11 cellular contexts compared by ENCODE assay signal in the genomic region with DNA sequence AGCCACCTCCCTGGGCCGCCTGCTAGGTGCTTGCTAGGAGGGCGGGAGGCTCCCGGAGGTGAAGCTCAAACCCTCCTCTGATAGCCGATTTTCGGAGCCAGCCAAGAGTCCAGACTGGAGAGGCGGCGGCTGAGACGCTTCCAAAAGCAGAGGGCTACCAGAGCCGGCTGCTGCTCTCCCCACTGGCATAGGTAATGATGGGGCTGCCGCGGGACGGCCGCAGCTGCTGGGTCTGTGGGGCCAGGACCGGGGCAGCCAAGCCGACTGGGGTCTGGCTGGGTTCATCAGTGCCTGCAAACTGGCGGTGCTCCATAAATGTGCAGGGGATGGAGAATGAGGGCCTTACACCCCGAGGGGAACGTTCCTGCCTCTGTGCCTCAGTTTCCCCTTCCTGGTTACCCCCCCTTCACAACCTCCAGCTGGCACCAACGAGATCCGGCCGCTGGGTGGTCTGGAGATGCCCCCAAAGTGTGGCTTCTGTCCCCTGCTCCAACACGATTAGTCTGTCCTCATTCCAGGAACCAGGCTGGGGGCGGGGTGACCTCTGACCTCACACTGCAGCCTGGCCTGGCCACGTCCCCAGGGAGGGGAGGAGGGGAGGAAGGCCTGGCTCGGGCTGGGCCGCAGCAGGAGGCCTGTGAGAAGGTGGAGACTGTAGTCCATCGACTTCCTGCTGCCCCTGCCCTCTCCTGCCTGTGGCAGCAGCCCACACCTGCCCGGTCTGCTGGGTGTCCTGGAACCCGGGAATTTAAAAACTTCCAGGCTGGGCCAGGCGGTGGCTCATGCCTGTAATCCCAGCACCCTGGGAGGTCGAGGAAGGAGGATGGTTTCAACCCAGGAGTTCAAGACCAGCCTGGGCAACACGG. TPM values are rescaled to one million over a fixed set of nuclear protein-coding genes. Genes with fewer than 3 reads are reported as not detected.
DNase-seq lines count a peak whose midpoint lies in the region; ATAC-seq and TF ChIP-seq lines count a peak whose summit lies in the region.
"Had no signal": no experiment of that assay in that cellular context is flagged by ENCODE, and none has a peak within 500 bp of the region (broad histone marks: within the 10 kb centered on the region; RNA-seq: fewer than 3 reads in every experiment).

No MANE protein-coding gene starts in this region.

- H3K36me3 Mint-ChIP-seq in Caco-2 (ENCODE audit: insufficient read depth, unreplicated experiment) = peaks cover 58% of the 10 kb centered on the region
- peaks cover 5% of the 10 kb centered on the region for H3K36me3 Mint-ChIP-seq in CD8-positive, alpha-beta T cell

- POLR2A ChIA-PET in Caco-2 (lab: Charles Lee) = interaction anchor here (0.6 kb wide), 1 partner anchor 25 kb away, joined by 3 read pairs; no protein-coding TSS in a partner anchor
- POLR2A ChIA-PET in CD8-positive, alpha-beta T cell (lab: Charles Lee) = no interaction called here

- peaks cover 12% of the 10 kb centered on the region for H3K79me2 ChIP-seq in OCI-LY3 (ENCODE audit: low read length)

- ATAC-seq in HG02840 (IDR thresholded peaks at IDR 0.05; ENCODE audit: low FRiP score, unreplicated experiment) = no peak
- ATAC-seq in CD8-positive, alpha-beta T cell = no peak
- ATAC-seq: activated T-cell treated with anti-CD3 and anti-CD28 coated beads, Interleukin-2, amount 50 U/mL, for 4 hours had no signal

- H3K27me3 ChIP-seq in Caco-2 (replicated peaks; ENCODE audit: control insufficient read depth, insufficient read depth, low read length) = no peaks in the 10 kb centered on the region
- H3K27me3 ChIP-seq in OCI-LY3 (ENCODE audit: low read depth, low read length) = no peaks in the 10 kb centered on the region
- H3K27me3 ChIP-seq in CD8-positive, alpha-beta T cell (ENCODE audit: insufficient read depth, low read length) = no peaks in the 10 kb centered on the region

- H3K27ac ChIP-seq in OCI-LY3 (ENCODE audit: low read length) = peak overlapping the region; percentile 14; the same call in 1 of the 2 replicates
- H3K27ac ChIP-seq in CD8-positive, alpha-beta T cell (ENCODE audit: low read depth, low read length) = no peak overlapping the region
- H3K27ac ChIP-seq: spleen had no signal

- DNase-seq in Caco-2 (peak; percentile 90 to 92), iris pigment epithelial cell (ENCODE audit: low read depth) (peak; percentile 18)
- no peak for DNase-seq in CD8-positive, alpha-beta T cell
- DNase-seq in activated CD4-positive, alpha-beta T cell treated with anti-CD3 and anti-CD28 coated beads, Interleukin-2, amount 50 U/mL, for 4 hours = no peak
- DNase-seq: activated T-cell treated with anti-CD3 and anti-CD28 coated beads, Interleukin-2, amount 50 U/mL, for 4 hours; spleen had no signal

- no peaks in the 10 kb centered on the region for H3K9me3 Mint-ChIP-seq in Caco-2 (ENCODE audit: unreplicated experiment)
- no peaks in the 10 kb centered on the region for H3K9me3 Mint-ChIP-seq in CD8-positive, alpha-beta T cell
- H3K9me3 Mint-ChIP-seq: activated T-cell treated with anti-CD3 and anti-CD28 coated beads, Interleukin-2, amount 50 U/mL, for 4 hours had no signal

- H3K4me2 ChIP-seq in OCI-LY3 (ENCODE audit: low read length) = peak overlapping the region; percentile 68

- no TSS peak for BruUV-seq in Caco-2 (replicated peaks; lab: Mats Ljungman, UMichigan)

- peak overlapping the region; percentile 55 for H3K4me3 Mint-ChIP-seq in Caco-2 (ENCODE audit: unreplicated experiment)
- no peak overlapping the region for H3K4me3 Mint-ChIP-seq in CD8-positive, alpha-beta T cell
- H3K4me3 Mint-ChIP-seq: activated T-cell treated with anti-CD3 and anti-CD28 coated beads, Interleukin-2, amount 50 U/mL, for 4 hours had no signal

- no peak overlapping the region; the same call in 1 of the 2 replicates for H2AFZ ChIP-seq in OCI-LY3 (ENCODE audit: low read depth, low read length)

- CTCF ChIA-PET in Caco-2 (lab: Charles Lee) = interaction anchor here (0.7 to 2.3 kb wide), 3 partner anchors 24 to 490 kb away, joined by 3 to 16 read pairs (median 5); no protein-coding TSS in a partner anchor
- CTCF ChIA-PET in CD8-positive, alpha-beta T cell (lab: Charles Lee) = interaction anchor here (1.9 to 6.9 kb wide), 5 partner anchors 16 to 121 kb away, joined by 7 to 175 read pairs (median 22); a partner anchor contains a TSS

- intact Hi-C loops in Caco-2 (cut with micrococcal nuclease; ENCODE audit: unreplicated experiment) = loop anchor here (1.0 to 5.0 kb wide), 3 partner anchors 28 to 208 kb away; no protein-coding TSS in a partner anchor
- intact Hi-C loops in CD8-positive, alpha-beta T cell (cut with DNase I, micrococcal nuclease) = loop anchor here in 1 of 2 experiments (5.0 kb wide), 1 partner anchor 38 kb away; no protein-coding TSS in a partner anchor

- TF ChIP-seq CTCF in Caco-2 (IDR thresholded peaks at IDR 0.05; ENCODE audit: insufficient read depth in 1 of 2, low read depth in 1 of 2, low read length in 1 of 2, severe bottlenecking in 1 of 2, unreplicated experiment in 1 of 2) = no peak
- no peak for TF ChIP-seq CTCF in OCI-LY3 (IDR thresholded peaks at IDR 0.05; ENCODE audit: low read depth, low read length)
- TF ChIP-seq CTCF in CD8-positive, alpha-beta T cell (IDR thresholded peaks at IDR 0.05) = no peak

- no peaks in the 10 kb centered on the region for H3K27me3 Mint-ChIP-seq in Caco-2 (ENCODE audit: insufficient read depth, unreplicated experiment)
- H3K27me3 Mint-ChIP-seq in CD8-positive, alpha-beta T cell (ENCODE audit: low read depth) = no peaks in the 10 kb centered on the region

- H3K4me3 ChIP-seq in Caco-2 (ENCODE audit: low read depth, low read length) = no peak overlapping the region
- peak overlapping the region; percentile 57 for H3K4me3 ChIP-seq in OCI-LY3 (ENCODE audit: low read length)
- no peak overlapping the region for H3K4me3 ChIP-seq in CD8-positive, alpha-beta T cell (ENCODE audit: low read depth, low read length)
- H3K4me3 ChIP-seq: spleen had no signal

- peaks cover 8% of the 10 kb centered on the region for H3K4me1 Mint-ChIP-seq in Caco-2 (ENCODE audit: low read depth, unreplicated experiment)
- H3K4me1 Mint-ChIP-seq in CD8-positive, alpha-beta T cell (ENCODE audit: low read depth) = peaks cover 8% of the 10 kb centered on the region

- H3K36me3 ChIP-seq in Caco-2 (ENCODE audit: control insufficient read depth, insufficient read depth, low read length) = no peaks in the 10 kb centered on the region
- H3K36me3 ChIP-seq in OCI-LY3 (replicated peaks; ENCODE audit: low read depth, low read length) = no peaks in the 10 kb centered on the region
- no peaks in the 10 kb centered on the region for H3K36me3 ChIP-seq in CD8-positive, alpha-beta T cell (ENCODE audit: insufficient read depth, low read length)
- H3K36me3 ChIP-seq: spleen had no signal

- peak overlapping the region; percentile 58 for H3K9ac ChIP-seq in OCI-LY3 (ENCODE audit: low read length)

- peaks cover 40% of the 10 kb centered on the region for H3K4me1 ChIP-seq in Caco-2
- peaks cover 35% of the 10 kb centered on the region for H3K4me1 ChIP-seq in OCI-LY3 (ENCODE audit: low read length)
- peaks cover 19% of the 10 kb centered on the region for H3K4me1 ChIP-seq in CD8-positive, alpha-beta T cell (ENCODE audit: insufficient read depth, low read length)

- H3K9me3 ChIP-seq in Caco-2 (no peaks in the 10 kb centered on the region), OCI-LY3 (ENCODE audit: insufficient read depth, low read length) (no peaks in the 10 kb centered on the region)
- H3K9me3 ChIP-seq in CD8-positive, alpha-beta T cell (ENCODE audit: low read length) = no peaks in the 10 kb centered on the region
- H3K9me3 ChIP-seq: spleen had no signal

- H4K20me1 ChIP-seq in OCI-LY3 (ENCODE audit: insufficient read depth, low read length) = no peaks in the 10 kb centered on the region

- H3K27ac Mint-ChIP-seq in Caco-2 (ENCODE audit: unreplicated experiment) = peak overlapping the region; percentile 91
- H3K27ac Mint-ChIP-seq in CD8-positive, alpha-beta T cell = no peak overlapping the region

RNA-seq across cellular contexts. Expression of a gene that starts 3.8 kb away (rescaled TPM):
- 89.5 and 96.8 TPM in 2 replicates for total RNA-seq in Caco-2 (2022)
- total RNA-seq in CD8-positive, alpha-beta T cell = 10 to 100 TPM; 20.6 to 22.7 TPM

RNA-seq across cellular contexts. Expression of a gene that starts 19.9 kb away (rescaled TPM):
- total RNA-seq in Caco-2 (2022) = 0.41 and 0.49 TPM in 2 replicates
- total RNA-seq in CD8-positive, alpha-beta T cell = under 1 TPM; 0.35 to 0.53 TPM
- total RNA-seq: cardiac septum had no signal

RNA-seq across cellular contexts. Expression of a gene that starts 40.6 kb away (rescaled TPM):
- total RNA-seq in Caco-2 (2022) = 148 and 154 TPM in 2 replicates
- total RNA-seq in CD8-positive, alpha-beta T cell = 100 to 1,000 TPM; 408 to 443 TPM

RNA-seq across cellular contexts. Expression of a gene that starts 41.0 kb away (rescaled TPM):
- total RNA-seq in Caco-2 (2022) = not detected in 2 replicates
- total RNA-seq in CD8-positive, alpha-beta T cell = not detected
- total RNA-seq: activated T-cell treated with anti-CD3 and anti-CD28 coated beads, Interleukin-2, amount 50 U/mL, for 4 hours; cardiac septum; frontal cortex; mononuclear cell; spleen had no signal

RNA-seq across cellular contexts. Expression of a gene that starts 46.0 kb away (rescaled TPM):
- total RNA-seq in Caco-2 (2022) = 194 and 221 TPM in 2 replicates
- 100 to 1,000 TPM; 382 to 392 TPM for total RNA-seq in CD8-positive, alpha-beta T cell

Comparison
In these comparisons a context has a peak if more than half of its experiments do, and no peak if none do; other contexts are left out.
1. DNase-seq: peak in Caco-2 (2 of 2) and iris pigment epithelial cell (single experiment); none in CD8-positive, alpha-beta T cell (0 of 7) and activated CD4-positive, alpha-beta T cell treated with anti-CD3 and anti-CD28 coated beads, Interleukin-2, amount 50 U/mL, for 4 hours (0 of 2).